17 cellular contexts compared by ENCODE assay signal in the genomic region with DNA sequence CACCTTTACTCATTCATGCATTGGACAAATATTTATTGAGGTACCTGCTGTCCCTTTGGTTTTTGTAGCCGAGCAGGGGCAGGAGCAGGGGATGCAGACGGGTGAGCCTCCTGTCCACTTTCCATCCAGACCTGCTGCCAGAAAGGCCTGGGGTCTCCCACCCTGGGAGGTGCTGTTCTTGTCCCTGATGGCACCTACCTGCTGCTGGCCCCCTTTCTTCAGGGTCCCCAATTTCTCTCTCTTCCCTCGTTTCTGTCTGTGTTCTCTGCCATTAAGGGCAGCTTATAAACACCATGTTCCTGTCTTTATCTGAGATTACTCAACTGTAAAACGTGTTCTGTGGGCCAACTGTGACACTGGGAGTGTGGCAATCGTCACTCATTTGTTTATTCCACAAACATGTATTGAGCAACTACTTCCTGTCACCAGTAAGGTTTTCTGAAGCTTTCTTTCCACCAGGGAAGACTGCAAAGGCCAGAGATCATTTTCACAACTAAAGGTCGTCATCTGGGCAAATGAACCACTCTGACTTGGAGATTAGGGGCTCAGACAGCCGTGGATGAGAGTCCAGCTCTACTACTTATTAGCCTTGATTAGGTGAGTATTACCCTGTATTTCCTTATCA. TPM values are rescaled to one million over a fixed set of nuclear protein-coding genes. Genes with fewer than 3 reads are reported as not detected.
A peak's percentile ranks its signal among the peaks of the same experiment; 100 is the strongest.
DNase-seq lines count a peak whose midpoint lies in the region; ATAC-seq and TF ChIP-seq lines count a peak whose summit lies in the region.
"Had no signal": no experiment of that assay in that cellular context is flagged by ENCODE, and none has a peak within 500 bp of the region (broad histone marks: within the 10 kb centered on the region; RNA-seq: fewer than 3 reads in every experiment).

A gene with protein sequence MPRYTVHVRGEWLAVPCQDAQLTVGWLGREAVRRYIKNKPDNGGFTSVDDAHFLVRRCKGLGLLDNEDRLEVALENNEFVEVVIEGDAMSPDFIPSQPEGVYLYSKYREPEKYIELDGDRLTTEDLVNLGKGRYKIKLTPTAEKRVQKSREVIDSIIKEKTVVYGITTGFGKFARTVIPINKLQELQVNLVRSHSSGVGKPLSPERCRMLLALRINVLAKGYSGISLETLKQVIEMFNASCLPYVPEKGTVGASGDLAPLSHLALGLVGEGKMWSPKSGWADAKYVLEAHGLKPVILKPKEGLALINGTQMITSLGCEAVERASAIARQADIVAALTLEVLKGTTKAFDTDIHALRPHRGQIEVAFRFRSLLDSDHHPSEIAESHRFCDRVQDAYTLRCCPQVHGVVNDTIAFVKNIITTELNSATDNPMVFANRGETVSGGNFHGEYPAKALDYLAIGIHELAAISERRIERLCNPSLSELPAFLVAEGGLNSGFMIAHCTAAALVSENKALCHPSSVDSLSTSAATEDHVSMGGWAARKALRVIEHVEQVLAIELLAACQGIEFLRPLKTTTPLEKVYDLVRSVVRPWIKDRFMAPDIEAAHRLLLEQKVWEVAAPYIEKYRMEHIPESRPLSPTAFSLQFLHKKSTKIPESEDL (minus strand): TSS at position 311 of the 625 bp plus-strand sequence. CDS start 434 bp downstream, outside the sequence.

- DNase-seq in AG10803 (ENCODE audit: low read depth) (peak; percentile 34), MV-4-11 (lab: John Stamatoyannopoulos, UW) (peak; percentile 96), dedifferentiated amniotic fluid mesenchymal stem cell (ENCODE audit: extremely low spot score) (peak; percentile 12), lung (ENCODE audit: low spot score) (peak; percentile 52), ACHN (no peak), omental fat pad (ENCODE audit: low spot score) (no peak), foreskin melanocyte (no peak)
- DNase-seq: activated CD4-positive, alpha-beta T cell treated with anti-CD3 and anti-CD28 coated beads for 48 hours; activated gamma-delta T cell; immature natural killer cell; NCI-H1694 treated with DMSO at 0.1 percent for 48 hours; stimulated activated CD4-positive, alpha-beta T cell treated with anti-CD3 and anti-CD28 coated beads, Interleukin-15, amount 100 ng/mL, for 24 hours; stimulated activated CD8-positive, alpha-beta memory T cell treated with anti-CD3 and anti-CD28 coated beads, Interleukin-4, amount 100 ng/mL, for 48 hours had no signal

- peaks cover 4 to 5% of the 10 kb centered on the region in 2 donors for H3K36me3 ChIP-seq in lung (ENCODE audit: control insufficient read depth in 2 of 2, insufficient read depth in 2 of 2, low read length in 2 of 2)

- WGBS in lung, 2 donors: 18 to 40% methylated on average over 7 of the region's 7 CpGs

- H3K27ac ChIP-seq in lung (ENCODE audit: low read depth in 1 of 2, low read length in 1 of 2): peak within 1 kb of the TSS in 1 of 2 donors; percentile 65
- H3K27ac ChIP-seq: vagina had no signal

- H3K4me1 ChIP-seq in lung (ENCODE audit: control insufficient read depth in 2 of 2, insufficient read depth in 2 of 2, low read length in 2 of 2): peaks cover 0 to 5% of the 10 kb centered on the region in 2 donors
- H3K4me1 ChIP-seq: vagina had no signal

- H3K4me3 ChIP-seq in AG10803 (ENCODE audit: low read length): no peak within 1 kb of the TSS
- no peak within 1 kb of the TSS for H3K4me3 ChIP-seq in lung
- H3K4me3 ChIP-seq: vagina had no signal

- no peaks in the 10 kb centered on the region for H3K9me3 ChIP-seq in lung (ENCODE audit: control insufficient read depth in 2 of 2, insufficient read depth in 1 of 2, low read length in 1 of 2)
- H3K9me3 ChIP-seq: vagina had no signal

- no peak for ATAC-seq in lung (ENCODE audit: insufficient read depth, low FRiP score)
- no peak for ATAC-seq in omental fat pad (ENCODE audit: low FRiP score)
- ATAC-seq in GM19467 (IDR thresholded peaks at IDR 0.05; ENCODE audit: unreplicated experiment): no peak
- ATAC-seq: HCT116 had no signal

- no peaks in the 10 kb centered on the region for H3K27me3 ChIP-seq in lung (ENCODE audit: control insufficient read depth, insufficient read depth)
- H3K27me3 ChIP-seq: vagina had no signal

- TF ChIP-seq CTCF in AG10803 (conservative IDR thresholded peaks at IDR 0.05; ENCODE audit: low read length) (no peak), lung (IDR thresholded peaks at IDR 0.05; ENCODE audit: control extremely low read depth, extremely low read depth) (no peak), omental fat pad (IDR thresholded peaks at IDR 0.05) (no peak)

- in situ Hi-C loops in ACHN (cut with HindIII; ENCODE audit: low pct_ligation_motif_present, low pct_unique_long_range_greater_than_20kb, low sequenced_read_pairs): no loop called here

RNA-seq across cellular contexts. Expression of the gene that starts here (rescaled TPM):
- total RNA-seq in lung (1 to 10 TPM; 2.3 to 6.1 TPM), omental fat pad (1 to 10 TPM; 1.2 to 8.7 (median 1.7) TPM)
- polyA plus RNA-seq in lung: 1 to 10 TPM; 1.2 to 7.9 TPM
- total RNA-seq: Daoy had no signal

Comparison
In these comparisons a context has a peak if more than half of its experiments do, and no peak if none do; other contexts are left out.
1. DNase-seq: peak in AG10803 (single experiment), MV-4-11 (single experiment), dedifferentiated amniotic fluid mesenchymal stem cell (single experiment) and lung (single experiment); none in ACHN (single experiment), omental fat pad (single experiment) and foreskin melanocyte (single experiment).